Comparison of ENCODE assay signal across 1 cellular context in the genomic region with DNA sequence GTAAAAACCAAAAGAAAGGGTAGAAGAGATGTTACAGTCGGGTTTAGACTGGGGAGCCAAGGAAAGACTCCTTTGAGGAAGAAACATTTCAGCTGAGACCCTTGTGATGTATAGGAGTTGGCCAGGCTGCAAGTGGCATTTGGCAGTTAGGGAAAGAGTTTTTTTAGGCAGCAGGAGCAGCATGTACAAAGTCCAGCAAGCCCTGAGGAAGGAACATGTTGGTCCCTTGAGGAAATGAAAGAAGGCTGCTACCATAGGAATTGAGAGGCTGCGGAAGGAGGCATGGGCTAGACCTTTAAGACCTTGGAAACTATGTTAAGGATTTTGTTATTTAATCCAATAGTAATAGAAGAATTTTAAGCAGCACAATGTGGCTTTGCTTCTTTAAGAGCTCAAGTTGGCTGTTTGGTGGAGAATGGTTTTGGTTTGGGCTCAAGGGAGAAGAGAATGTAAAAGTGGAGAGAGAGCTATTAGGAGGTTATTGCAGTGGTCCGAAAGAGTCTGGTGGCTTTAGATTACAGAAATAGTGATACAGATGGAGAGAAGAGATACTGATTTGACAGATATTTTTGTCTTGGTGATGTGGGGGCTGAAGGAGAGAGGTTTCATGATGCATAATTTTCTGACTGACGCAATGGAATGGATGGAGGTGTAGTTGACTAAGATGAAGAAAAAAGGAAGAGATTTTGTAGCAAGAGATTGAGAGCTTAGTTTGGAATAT.
TF ChIP-seq lines count a peak whose summit lies in the region.

No MANE protein-coding gene starts in this region.

TF ChIP-seq in K562, 482 proteins besides CTCF, POLR2A, EP300 and RAD21 (continued from another document and continues in another):
- TF ChIP-seq, protein P1, sequence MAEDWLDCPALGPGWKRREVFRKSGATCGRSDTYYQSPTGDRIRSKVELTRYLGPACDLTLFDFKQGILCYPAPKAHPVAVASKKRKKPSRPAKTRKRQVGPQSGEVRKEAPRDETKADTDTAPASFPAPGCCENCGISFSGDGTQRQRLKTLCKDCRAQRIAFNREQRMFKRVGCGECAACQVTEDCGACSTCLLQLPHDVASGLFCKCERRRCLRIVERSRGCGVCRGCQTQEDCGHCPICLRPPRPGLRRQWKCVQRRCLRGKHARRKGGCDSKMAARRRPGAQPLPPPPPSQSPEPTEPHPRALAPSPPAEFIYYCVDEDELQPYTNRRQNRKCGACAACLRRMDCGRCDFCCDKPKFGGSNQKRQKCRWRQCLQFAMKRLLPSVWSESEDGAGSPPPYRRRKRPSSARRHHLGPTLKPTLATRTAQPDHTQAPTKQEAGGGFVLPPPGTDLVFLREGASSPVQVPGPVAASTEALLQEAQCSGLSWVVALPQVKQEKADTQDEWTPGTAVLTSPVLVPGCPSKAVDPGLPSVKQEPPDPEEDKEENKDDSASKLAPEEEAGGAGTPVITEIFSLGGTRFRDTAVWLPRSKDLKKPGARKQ (CRISPR knock-in tag; IDR thresholded peaks at IDR 0.05): no peak
- TF ChIP-seq, protein P2, sequence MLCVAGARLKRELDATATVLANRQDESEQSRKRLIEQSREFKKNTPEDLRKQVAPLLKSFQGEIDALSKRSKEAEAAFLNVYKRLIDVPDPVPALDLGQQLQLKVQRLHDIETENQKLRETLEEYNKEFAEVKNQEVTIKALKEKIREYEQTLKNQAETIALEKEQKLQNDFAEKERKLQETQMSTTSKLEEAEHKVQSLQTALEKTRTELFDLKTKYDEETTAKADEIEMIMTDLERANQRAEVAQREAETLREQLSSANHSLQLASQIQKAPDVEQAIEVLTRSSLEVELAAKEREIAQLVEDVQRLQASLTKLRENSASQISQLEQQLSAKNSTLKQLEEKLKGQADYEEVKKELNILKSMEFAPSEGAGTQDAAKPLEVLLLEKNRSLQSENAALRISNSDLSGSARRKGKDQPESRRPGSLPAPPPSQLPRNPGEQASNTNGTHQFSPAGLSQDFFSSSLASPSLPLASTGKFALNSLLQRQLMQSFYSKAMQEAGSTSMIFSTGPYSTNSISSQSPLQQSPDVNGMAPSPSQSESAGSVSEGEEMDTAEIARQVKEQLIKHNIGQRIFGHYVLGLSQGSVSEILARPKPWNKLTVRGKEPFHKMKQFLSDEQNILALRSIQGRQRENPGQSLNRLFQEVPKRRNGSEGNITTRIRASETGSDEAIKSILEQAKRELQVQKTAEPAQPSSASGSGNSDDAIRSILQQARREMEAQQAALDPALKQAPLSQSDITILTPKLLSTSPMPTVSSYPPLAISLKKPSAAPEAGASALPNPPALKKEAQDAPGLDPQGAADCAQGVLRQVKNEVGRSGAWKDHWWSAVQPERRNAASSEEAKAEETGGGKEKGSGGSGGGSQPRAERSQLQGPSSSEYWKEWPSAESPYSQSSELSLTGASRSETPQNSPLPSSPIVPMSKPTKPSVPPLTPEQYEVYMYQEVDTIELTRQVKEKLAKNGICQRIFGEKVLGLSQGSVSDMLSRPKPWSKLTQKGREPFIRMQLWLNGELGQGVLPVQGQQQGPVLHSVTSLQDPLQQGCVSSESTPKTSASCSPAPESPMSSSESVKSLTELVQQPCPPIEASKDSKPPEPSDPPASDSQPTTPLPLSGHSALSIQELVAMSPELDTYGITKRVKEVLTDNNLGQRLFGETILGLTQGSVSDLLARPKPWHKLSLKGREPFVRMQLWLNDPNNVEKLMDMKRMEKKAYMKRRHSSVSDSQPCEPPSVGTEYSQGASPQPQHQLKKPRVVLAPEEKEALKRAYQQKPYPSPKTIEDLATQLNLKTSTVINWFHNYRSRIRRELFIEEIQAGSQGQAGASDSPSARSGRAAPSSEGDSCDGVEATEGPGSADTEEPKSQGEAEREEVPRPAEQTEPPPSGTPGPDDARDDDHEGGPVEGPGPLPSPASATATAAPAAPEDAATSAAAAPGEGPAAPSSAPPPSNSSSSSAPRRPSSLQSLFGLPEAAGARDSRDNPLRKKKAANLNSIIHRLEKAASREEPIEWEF (CRISPR knock-in tag; IDR thresholded peaks at IDR 0.05): no peak
- TF ChIP-seq TRIM28 (IDR thresholded peaks at IDR 0.05): no peak; the same call in 1 of the 2 replicates
- no peak for TF ChIP-seq ZNF347 (CRISPR knock-in tag; IDR thresholded peaks at IDR 0.05; ENCODE audit: low read depth)
- no peak for TF ChIP-seq HIVEP1 (CRISPR knock-in tag; IDR thresholded peaks at IDR 0.05)
- TF ChIP-seq ZNF184 (CRISPR knock-in tag; IDR thresholded peaks at IDR 0.05): no peak
- TF ChIP-seq DMBX1 (CRISPR knock-in tag; IDR thresholded peaks at IDR 0.05; ENCODE audit: borderline replicate concordance): 0 out of 2 replicates have a peak, but pooled peaks have one; percentile 48
- TF ChIP-seq ZKSCAN8 (CRISPR knock-in tag; IDR thresholded peaks at IDR 0.05): no peak
- peak; percentile 90 for TF ChIP-seq CTBP1 (IDR thresholded peaks at IDR 0.05; ENCODE audit: borderline replicate concordance)
- TF ChIP-seq MTF1 (CRISPR knock-in tag; IDR thresholded peaks at IDR 0.05; ENCODE audit: borderline replicate concordance): no peak
- no peak for TF ChIP-seq HDAC6 (IDR thresholded peaks at IDR 0.05; ENCODE audit: low read depth, low read length)
- peak; percentile 88 for TF ChIP-seq SOX6 (IDR thresholded peaks at IDR 0.05)
- peak; percentile 81 for TF ChIP-seq JUND (IDR thresholded peaks at IDR 0.05; ENCODE audit: borderline replicate concordance, low read depth, low read length)
- TF ChIP-seq JUND (tag; IDR thresholded peaks at IDR 0.05; ENCODE audit: borderline replicate concordance, low read depth, low read length): no peak; the same call in 2 of the 3 replicates
- TF ChIP-seq, protein P3, sequence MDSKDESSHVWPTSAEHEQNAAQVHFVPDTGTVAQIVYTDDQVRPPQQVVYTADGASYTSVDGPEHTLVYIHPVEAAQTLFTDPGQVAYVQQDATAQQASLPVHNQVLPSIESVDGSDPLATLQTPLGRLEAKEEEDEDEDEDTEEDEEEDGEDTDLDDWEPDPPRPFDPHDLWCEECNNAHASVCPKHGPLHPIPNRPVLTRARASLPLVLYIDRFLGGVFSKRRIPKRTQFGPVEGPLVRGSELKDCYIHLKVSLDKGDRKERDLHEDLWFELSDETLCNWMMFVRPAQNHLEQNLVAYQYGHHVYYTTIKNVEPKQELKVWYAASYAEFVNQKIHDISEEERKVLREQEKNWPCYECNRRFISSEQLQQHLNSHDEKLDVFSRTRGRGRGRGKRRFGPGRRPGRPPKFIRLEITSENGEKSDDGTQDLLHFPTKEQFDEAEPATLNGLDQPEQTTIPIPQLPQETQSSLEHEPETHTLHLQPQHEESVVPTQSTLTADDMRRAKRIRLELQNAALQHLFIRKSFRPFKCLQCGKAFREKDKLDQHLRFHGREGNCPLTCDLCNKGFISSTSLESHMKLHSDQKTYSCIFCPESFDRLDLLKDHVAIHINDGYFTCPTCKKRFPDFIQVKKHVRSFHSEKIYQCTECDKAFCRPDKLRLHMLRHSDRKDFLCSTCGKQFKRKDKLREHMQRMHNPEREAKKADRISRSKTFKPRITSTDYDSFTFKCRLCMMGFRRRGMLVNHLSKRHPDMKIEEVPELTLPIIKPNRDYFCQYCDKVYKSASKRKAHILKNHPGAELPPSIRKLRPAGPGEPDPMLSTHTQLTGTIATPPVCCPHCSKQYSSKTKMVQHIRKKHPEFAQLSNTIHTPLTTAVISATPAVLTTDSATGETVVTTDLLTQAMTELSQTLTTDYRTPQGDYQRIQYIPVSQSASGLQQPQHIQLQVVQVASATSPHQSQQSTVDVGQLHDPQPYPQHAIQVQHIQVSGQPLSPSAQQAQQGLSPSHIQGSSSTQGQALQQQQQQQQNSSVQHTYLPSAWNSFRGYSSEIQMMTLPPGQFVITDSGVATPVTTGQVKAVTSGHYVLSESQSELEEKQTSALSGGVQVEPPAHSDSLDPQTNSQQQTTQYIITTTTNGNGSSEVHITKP (IDR thresholded peaks at IDR 0.05; ENCODE audit: partially characterized antibody): peak; percentile 41
- no peak for TF ChIP-seq ZZZ3 (IDR thresholded peaks at IDR 0.05)
- no peak for TF ChIP-seq ZFP30 (CRISPR knock-in tag; IDR thresholded peaks at IDR 0.05; ENCODE audit: borderline replicate concordance)
- TF ChIP-seq HEY1 (CRISPR knock-in tag; IDR thresholded peaks at IDR 0.05; ENCODE audit: borderline replicate concordance): no peak
- peak; percentile 81 for TF ChIP-seq NCOR1 (IDR thresholded peaks at IDR 0.05)
- no peak for TF ChIP-seq RBBP5 (IDR thresholded peaks at IDR 0.05; ENCODE audit: borderline replicate concordance, insufficient read depth, low read length, poor library complexity, severe bottlenecking)
- TF ChIP-seq, protein P4, sequence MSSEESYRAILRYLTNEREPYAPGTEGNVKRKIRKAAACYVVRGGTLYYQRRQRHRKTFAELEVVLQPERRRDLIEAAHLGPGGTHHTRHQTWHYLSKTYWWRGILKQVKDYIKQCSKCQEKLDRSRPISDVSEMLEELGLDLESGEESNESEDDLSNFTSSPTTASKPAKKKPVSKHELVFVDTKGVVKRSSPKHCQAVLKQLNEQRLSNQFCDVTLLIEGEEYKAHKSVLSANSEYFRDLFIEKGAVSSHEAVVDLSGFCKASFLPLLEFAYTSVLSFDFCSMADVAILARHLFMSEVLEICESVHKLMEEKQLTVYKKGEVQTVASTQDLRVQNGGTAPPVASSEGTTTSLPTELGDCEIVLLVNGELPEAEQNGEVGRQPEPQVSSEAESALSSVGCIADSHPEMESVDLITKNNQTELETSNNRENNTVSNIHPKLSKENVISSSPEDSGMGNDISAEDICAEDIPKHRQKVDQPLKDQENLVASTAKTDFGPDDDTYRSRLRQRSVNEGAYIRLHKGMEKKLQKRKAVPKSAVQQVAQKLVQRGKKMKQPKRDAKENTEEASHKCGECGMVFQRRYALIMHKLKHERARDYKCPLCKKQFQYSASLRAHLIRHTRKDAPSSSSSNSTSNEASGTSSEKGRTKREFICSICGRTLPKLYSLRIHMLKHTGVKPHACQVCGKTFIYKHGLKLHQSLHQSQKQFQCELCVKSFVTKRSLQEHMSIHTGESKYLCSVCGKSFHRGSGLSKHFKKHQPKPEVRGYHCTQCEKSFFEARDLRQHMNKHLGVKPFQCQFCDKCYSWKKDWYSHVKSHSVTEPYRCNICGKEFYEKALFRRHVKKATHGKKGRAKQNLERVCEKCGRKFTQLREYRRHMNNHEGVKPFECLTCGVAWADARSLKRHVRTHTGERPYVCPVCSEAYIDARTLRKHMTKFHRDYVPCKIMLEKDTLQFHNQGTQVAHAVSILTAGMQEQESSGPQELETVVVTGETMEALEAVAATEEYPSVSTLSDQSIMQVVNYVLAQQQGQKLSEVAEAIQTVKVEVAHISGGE (CRISPR knock-in tag; IDR thresholded peaks at IDR 0.05): 0 out of 6 replicates have a peak, but pooled peaks of 1 of the 3 experiments have one; percentile 35
- TF ChIP-seq NR2C1 (IDR thresholded peaks at IDR 0.05): no peak
- TF ChIP-seq NR2C1 (tag; IDR thresholded peaks at IDR 0.05): no peak
- TF ChIP-seq MTA2 (IDR thresholded peaks at IDR 0.05; ENCODE audit: low read depth): peak; percentile 91
- TF ChIP-seq ETV1 (tag; conservative IDR thresholded peaks at IDR 0.05; ENCODE audit: low read depth): no peak
- TF ChIP-seq, protein P5, sequence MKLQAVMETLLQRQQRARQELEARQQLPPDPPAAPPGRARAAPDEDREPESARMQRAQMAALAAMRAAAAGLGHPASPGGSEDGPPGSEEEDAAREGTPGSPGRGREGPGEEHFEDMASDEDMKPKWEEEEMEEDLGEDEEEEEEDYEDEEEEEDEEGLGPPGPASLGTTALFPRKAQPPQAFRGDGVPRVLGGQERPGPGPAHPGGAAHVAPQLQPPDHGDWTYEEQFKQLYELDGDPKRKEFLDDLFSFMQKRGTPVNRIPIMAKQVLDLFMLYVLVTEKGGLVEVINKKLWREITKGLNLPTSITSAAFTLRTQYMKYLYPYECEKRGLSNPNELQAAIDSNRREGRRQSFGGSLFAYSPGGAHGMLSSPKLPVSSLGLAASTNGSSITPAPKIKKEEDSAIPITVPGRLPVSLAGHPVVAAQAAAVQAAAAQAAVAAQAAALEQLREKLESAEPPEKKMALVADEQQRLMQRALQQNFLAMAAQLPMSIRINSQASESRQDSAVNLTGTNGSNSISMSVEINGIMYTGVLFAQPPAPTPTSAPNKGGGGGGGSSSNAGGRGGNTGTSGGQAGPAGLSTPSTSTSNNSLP (IDR thresholded peaks at IDR 0.05; ENCODE audit: borderline replicate concordance, low read depth, low read length): no peak
- TF ChIP-seq, protein P6, sequence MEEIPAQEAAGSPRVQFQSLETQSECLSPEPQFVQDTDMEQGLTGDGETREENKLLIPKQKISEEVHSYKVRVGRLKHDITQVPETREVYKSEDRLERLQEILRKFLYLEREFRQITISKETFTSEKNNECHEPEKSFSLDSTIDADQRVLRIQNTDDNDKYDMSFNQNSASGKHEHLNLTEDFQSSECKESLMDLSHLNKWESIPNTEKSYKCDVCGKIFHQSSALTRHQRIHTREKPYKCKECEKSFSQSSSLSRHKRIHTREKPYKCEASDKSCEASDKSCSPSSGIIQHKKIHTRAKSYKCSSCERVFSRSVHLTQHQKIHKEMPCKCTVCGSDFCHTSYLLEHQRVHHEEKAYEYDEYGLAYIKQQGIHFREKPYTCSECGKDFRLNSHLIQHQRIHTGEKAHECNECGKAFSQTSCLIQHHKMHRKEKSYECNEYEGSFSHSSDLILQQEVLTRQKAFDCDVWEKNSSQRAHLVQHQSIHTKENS (CRISPR knock-in tag; IDR thresholded peaks at IDR 0.05): no peak
- TF ChIP-seq, protein P7, sequence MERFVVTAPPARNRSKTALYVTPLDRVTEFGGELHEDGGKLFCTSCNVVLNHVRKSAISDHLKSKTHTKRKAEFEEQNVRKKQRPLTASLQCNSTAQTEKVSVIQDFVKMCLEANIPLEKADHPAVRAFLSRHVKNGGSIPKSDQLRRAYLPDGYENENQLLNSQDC (CRISPR knock-in tag; IDR thresholded peaks at IDR 0.05): no peak
- TF ChIP-seq, protein P8, sequence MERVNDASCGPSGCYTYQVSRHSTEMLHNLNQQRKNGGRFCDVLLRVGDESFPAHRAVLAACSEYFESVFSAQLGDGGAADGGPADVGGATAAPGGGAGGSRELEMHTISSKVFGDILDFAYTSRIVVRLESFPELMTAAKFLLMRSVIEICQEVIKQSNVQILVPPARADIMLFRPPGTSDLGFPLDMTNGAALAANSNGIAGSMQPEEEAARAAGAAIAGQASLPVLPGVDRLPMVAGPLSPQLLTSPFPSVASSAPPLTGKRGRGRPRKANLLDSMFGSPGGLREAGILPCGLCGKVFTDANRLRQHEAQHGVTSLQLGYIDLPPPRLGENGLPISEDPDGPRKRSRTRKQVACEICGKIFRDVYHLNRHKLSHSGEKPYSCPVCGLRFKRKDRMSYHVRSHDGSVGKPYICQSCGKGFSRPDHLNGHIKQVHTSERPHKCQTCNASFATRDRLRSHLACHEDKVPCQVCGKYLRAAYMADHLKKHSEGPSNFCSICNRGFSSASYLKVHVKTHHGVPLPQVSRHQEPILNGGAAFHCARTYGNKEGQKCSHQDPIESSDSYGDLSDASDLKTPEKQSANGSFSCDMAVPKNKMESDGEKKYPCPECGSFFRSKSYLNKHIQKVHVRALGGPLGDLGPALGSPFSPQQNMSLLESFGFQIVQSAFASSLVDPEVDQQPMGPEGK (CRISPR knock-in tag; IDR thresholded peaks at IDR 0.05; ENCODE audit: borderline replicate concordance): no peak
- TF ChIP-seq TEAD2 (tag; IDR thresholded peaks at IDR 0.05): no peak
- TF ChIP-seq, protein P9, sequence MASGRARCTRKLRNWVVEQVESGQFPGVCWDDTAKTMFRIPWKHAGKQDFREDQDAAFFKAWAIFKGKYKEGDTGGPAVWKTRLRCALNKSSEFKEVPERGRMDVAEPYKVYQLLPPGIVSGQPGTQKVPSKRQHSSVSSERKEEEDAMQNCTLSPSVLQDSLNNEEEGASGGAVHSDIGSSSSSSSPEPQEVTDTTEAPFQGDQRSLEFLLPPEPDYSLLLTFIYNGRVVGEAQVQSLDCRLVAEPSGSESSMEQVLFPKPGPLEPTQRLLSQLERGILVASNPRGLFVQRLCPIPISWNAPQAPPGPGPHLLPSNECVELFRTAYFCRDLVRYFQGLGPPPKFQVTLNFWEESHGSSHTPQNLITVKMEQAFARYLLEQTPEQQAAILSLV (tag; IDR thresholded peaks at IDR 0.05): no peak
- TF ChIP-seq STAT5A (IDR thresholded peaks at IDR 0.05; ENCODE audit: borderline replicate concordance, low read length): peak; percentile 55; the same call in 1 of the 2 replicates
- no peak for TF ChIP-seq TCF7 (IDR thresholded peaks at IDR 0.05; ENCODE audit: borderline replicate concordance)
- no peak for TF ChIP-seq HNRNPH1 (optimal IDR thresholded peaks at IDR 0.05; ENCODE audit: low read depth, low read length)
